In the genomic region with DNA sequence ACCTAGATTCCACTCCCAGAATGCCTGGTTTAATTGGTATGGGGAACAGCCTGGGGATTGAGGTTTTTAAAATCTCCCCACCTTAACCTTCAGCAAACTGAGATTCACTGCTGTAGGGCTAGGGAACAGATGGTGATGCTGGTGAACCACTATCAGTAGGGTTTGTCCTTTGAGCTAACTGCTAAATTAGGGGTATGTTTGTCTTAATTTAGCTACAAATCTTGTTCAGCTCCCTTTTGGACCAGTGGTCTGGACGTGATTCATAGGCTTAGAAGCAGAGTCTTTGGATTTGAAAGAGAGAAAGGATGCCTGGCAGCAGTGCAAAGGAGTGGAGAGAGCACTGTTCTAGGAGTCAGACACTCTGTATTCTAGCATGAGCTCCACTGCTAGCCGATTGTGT, we compare ENCODE assay signal across 1 cellular context.
TF ChIP-seq lines count a peak whose summit lies in the region.

No MANE protein-coding gene starts in this region.

TF ChIP-seq in GM12878, 131 proteins besides CTCF, POLR2A, EP300 and RAD21:
- TF ChIP-seq, protein P1, sequence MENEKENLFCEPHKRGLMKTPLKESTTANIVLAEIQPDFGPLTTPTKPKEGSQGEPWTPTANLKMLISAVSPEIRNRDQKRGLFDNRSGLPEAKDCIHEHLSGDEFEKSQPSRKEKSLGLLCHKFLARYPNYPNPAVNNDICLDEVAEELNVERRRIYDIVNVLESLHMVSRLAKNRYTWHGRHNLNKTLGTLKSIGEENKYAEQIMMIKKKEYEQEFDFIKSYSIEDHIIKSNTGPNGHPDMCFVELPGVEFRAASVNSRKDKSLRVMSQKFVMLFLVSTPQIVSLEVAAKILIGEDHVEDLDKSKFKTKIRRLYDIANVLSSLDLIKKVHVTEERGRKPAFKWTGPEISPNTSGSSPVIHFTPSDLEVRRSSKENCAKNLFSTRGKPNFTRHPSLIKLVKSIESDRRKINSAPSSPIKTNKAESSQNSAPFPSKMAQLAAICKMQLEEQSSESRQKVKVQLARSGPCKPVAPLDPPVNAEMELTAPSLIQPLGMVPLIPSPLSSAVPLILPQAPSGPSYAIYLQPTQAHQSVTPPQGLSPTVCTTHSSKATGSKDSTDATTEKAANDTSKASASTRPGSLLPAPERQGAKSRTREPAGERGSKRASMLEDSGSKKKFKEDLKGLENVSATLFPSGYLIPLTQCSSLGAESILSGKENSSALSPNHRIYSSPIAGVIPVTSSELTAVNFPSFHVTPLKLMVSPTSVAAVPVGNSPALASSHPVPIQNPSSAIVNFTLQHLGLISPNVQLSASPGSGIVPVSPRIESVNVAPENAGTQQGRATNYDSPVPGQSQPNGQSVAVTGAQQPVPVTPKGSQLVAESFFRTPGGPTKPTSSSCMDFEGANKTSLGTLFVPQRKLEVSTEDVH (IDR thresholded peaks at IDR 0.05; ENCODE audit: low read depth, partially characterized antibody): no peak
- no peak for TF ChIP-seq KAT2A (conservative IDR thresholded peaks at IDR 0.05; ENCODE audit: control insufficient read depth, low read depth, low read length)
- TF ChIP-seq GABPA (IDR thresholded peaks at IDR 0.05; ENCODE audit: low read depth): no peak
- no peak for TF ChIP-seq ZNF207 (IDR thresholded peaks at IDR 0.05; ENCODE audit: borderline replicate concordance)
- no peak for TF ChIP-seq ATF7 (IDR thresholded peaks at IDR 0.05; ENCODE audit: low read depth)
- TF ChIP-seq, protein P2, sequence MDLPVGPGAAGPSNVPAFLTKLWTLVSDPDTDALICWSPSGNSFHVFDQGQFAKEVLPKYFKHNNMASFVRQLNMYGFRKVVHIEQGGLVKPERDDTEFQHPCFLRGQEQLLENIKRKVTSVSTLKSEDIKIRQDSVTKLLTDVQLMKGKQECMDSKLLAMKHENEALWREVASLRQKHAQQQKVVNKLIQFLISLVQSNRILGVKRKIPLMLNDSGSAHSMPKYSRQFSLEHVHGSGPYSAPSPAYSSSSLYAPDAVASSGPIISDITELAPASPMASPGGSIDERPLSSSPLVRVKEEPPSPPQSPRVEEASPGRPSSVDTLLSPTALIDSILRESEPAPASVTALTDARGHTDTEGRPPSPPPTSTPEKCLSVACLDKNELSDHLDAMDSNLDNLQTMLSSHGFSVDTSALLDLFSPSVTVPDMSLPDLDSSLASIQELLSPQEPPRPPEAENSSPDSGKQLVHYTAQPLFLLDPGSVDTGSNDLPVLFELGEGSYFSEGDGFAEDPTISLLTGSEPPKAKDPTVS (IDR thresholded peaks at IDR 0.05; ENCODE audit: low read depth, low read length): no peak
- TF ChIP-seq, protein P3, sequence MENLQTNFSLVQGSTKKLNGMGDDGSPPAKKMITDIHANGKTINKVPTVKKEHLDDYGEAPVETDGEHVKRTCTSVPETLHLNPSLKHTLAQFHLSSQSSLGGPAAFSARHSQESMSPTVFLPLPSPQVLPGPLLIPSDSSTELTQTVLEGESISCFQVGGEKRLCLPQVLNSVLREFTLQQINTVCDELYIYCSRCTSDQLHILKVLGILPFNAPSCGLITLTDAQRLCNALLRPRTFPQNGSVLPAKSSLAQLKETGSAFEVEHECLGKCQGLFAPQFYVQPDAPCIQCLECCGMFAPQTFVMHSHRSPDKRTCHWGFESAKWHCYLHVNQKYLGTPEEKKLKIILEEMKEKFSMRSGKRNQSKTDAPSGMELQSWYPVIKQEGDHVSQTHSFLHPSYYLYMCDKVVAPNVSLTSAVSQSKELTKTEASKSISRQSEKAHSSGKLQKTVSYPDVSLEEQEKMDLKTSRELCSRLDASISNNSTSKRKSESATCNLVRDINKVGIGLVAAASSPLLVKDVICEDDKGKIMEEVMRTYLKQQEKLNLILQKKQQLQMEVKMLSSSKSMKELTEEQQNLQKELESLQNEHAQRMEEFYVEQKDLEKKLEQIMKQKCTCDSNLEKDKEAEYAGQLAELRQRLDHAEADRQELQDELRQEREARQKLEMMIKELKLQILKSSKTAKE (IDR thresholded peaks at IDR 0.05; ENCODE audit: low read depth, poor library complexity, severe bottlenecking): no peak
- no peak for TF ChIP-seq JUNB (IDR thresholded peaks at IDR 0.05)
- TF ChIP-seq, protein P4, sequence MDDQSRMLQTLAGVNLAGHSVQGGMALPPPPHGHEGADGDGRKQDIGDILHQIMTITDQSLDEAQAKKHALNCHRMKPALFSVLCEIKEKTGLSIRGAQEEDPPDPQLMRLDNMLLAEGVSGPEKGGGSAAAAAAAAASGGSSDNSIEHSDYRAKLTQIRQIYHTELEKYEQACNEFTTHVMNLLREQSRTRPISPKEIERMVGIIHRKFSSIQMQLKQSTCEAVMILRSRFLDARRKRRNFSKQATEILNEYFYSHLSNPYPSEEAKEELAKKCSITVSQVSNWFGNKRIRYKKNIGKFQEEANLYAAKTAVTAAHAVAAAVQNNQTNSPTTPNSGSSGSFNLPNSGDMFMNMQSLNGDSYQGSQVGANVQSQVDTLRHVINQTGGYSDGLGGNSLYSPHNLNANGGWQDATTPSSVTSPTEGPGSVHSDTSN (IDR thresholded peaks at IDR 0.05; ENCODE audit: insufficient replicate concordance, low read depth, low read length): no peak
- TF ChIP-seq, protein P5, sequence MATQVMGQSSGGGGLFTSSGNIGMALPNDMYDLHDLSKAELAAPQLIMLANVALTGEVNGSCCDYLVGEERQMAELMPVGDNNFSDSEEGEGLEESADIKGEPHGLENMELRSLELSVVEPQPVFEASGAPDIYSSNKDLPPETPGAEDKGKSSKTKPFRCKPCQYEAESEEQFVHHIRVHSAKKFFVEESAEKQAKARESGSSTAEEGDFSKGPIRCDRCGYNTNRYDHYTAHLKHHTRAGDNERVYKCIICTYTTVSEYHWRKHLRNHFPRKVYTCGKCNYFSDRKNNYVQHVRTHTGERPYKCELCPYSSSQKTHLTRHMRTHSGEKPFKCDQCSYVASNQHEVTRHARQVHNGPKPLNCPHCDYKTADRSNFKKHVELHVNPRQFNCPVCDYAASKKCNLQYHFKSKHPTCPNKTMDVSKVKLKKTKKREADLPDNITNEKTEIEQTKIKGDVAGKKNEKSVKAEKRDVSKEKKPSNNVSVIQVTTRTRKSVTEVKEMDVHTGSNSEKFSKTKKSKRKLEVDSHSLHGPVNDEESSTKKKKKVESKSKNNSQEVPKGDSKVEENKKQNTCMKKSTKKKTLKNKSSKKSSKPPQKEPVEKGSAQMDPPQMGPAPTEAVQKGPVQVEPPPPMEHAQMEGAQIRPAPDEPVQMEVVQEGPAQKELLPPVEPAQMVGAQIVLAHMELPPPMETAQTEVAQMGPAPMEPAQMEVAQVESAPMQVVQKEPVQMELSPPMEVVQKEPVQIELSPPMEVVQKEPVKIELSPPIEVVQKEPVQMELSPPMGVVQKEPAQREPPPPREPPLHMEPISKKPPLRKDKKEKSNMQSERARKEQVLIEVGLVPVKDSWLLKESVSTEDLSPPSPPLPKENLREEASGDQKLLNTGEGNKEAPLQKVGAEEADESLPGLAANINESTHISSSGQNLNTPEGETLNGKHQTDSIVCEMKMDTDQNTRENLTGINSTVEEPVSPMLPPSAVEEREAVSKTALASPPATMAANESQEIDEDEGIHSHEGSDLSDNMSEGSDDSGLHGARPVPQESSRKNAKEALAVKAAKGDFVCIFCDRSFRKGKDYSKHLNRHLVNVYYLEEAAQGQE (IDR thresholded peaks at IDR 0.05; ENCODE audit: low read depth, low read length): no peak
- no peak for TF ChIP-seq ZZZ3 (IDR thresholded peaks at IDR 0.05; ENCODE audit: control insufficient read depth, insufficient read length, low read depth)
- TF ChIP-seq RELA (IDR thresholded peaks at IDR 0.05; ENCODE audit: borderline replicate concordance, partially characterized antibody): no peak
- TF ChIP-seq, protein P6, sequence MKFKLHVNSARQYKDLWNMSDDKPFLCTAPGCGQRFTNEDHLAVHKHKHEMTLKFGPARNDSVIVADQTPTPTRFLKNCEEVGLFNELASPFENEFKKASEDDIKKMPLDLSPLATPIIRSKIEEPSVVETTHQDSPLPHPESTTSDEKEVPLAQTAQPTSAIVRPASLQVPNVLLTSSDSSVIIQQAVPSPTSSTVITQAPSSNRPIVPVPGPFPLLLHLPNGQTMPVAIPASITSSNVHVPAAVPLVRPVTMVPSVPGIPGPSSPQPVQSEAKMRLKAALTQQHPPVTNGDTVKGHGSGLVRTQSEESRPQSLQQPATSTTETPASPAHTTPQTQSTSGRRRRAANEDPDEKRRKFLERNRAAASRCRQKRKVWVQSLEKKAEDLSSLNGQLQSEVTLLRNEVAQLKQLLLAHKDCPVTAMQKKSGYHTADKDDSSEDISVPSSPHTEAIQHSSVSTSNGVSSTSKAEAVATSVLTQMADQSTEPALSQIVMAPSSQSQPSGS (IDR thresholded peaks at IDR 0.05; ENCODE audit: low read length): no peak
- TF ChIP-seq ASH2L (IDR thresholded peaks at IDR 0.05; ENCODE audit: borderline replicate concordance, low read depth): no peak
- no peak for TF ChIP-seq CBFB (IDR thresholded peaks at IDR 0.05; ENCODE audit: low read depth)
- no peak for TF ChIP-seq SMAD5 (IDR thresholded peaks at IDR 0.05; ENCODE audit: low read depth)
- TF ChIP-seq, protein P7, sequence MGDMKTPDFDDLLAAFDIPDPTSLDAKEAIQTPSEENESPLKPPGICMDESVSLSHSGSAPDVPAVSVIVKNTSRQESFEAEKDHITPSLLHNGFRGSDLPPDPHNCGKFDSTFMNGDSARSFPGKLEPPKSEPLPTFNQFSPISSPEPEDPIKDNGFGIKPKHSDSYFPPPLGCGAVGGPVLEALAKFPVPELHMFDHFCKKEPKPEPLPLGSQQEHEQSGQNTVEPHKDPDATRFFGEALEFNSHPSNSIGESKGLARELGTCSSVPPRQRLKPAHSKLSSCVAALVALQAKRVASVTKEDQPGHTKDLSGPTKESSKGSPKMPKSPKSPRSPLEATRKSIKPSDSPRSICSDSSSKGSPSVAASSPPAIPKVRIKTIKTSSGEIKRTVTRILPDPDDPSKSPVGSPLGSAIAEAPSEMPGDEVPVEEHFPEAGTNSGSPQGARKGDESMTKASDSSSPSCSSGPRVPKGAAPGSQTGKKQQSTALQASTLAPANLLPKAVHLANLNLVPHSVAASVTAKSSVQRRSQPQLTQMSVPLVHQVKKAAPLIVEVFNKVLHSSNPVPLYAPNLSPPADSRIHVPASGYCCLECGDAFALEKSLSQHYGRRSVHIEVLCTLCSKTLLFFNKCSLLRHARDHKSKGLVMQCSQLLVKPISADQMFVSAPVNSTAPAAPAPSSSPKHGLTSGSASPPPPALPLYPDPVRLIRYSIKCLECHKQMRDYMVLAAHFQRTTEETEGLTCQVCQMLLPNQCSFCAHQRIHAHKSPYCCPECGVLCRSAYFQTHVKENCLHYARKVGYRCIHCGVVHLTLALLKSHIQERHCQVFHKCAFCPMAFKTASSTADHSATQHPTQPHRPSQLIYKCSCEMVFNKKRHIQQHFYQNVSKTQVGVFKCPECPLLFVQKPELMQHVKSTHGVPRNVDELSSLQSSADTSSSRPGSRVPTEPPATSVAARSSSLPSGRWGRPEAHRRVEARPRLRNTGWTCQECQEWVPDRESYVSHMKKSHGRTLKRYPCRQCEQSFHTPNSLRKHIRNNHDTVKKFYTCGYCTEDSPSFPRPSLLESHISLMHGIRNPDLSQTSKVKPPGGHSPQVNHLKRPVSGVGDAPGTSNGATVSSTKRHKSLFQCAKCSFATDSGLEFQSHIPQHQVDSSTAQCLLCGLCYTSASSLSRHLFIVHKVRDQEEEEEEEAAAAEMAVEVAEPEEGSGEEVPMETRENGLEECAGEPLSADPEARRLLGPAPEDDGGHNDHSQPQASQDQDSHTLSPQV (IDR thresholded peaks at IDR 0.05): no peak
- no peak for TF ChIP-seq ZNF217 (IDR thresholded peaks at IDR 0.05)
- TF ChIP-seq, protein P8, sequence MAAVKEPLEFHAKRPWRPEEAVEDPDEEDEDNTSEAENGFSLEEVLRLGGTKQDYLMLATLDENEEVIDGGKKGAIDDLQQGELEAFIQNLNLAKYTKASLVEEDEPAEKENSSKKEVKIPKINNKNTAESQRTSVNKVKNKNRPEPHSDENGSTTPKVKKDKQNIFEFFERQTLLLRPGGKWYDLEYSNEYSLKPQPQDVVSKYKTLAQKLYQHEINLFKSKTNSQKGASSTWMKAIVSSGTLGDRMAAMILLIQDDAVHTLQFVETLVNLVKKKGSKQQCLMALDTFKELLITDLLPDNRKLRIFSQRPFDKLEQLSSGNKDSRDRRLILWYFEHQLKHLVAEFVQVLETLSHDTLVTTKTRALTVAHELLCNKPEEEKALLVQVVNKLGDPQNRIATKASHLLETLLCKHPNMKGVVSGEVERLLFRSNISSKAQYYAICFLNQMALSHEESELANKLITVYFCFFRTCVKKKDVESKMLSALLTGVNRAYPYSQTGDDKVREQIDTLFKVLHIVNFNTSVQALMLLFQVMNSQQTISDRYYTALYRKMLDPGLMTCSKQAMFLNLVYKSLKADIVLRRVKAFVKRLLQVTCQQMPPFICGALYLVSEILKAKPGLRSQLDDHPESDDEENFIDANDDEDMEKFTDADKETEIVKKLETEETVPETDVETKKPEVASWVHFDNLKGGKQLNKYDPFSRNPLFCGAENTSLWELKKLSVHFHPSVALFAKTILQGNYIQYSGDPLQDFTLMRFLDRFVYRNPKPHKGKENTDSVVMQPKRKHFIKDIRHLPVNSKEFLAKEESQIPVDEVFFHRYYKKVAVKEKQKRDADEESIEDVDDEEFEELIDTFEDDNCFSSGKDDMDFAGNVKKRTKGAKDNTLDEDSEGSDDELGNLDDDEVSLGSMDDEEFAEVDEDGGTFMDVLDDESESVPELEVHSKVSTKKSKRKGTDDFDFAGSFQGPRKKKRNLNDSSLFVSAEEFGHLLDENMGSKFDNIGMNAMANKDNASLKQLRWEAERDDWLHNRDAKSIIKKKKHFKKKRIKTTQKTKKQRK (IDR thresholded peaks at IDR 0.05; ENCODE audit: low read depth, low read length): no peak
- TF ChIP-seq RAD51 (IDR thresholded peaks at IDR 0.05): no peak
